In the genomic region with DNA sequence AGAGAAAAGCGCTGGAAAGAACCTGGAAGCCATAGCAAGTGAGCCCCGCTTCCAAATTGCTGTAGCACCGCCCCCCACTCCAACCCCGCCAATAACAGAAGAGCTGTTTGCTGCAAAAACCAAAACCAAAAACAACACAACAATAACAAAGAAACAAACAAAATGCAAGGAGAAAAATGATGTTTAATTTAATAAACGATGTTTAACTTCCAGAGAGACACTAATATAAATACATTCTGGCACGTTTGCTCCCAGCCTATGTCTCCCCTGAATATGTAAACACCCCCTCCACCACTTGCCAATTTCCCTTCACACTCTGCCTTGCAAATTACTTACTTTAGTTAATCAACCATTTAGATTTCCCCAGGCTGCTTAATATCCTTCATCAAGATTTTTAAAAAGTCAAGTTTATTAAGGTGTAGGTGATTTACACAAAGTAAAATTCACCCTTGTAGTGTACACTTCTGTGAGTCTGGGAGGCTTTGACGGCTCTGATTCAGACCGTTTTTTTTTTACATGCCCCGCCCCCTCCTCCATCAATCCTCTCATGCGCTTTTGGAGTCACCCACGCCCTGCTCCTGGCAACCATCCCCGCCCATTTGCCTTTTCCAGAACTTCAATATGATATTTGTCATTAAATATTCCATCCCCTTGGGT, we compare ENCODE assay signal across 8 cellular contexts.
DNase-seq lines count a peak whose midpoint lies in the region; ATAC-seq and TF ChIP-seq lines count a peak whose summit lies in the region.

No MANE protein-coding gene starts in this region.

- peaks cover 4% of the 10 kb centered on the region for H3K9me3 Mint-ChIP-seq in T-helper 1 cell treated with Interleukin-12 subunit alpha and Interleukin-12 subunit beta and Interleukin-4 antibody, amounts not matched to agents 30 μg/mL and 1 μg/mL, for 36 hours

- H2AFZ ChIP-seq in KMS-11 (ENCODE audit: low read depth) = peak overlapping the region; percentile 91

- no peaks in the 10 kb centered on the region for H3K79me2 ChIP-seq in KMS-11 (ENCODE audit: insufficient read depth, low read depth)

- H3K36me3 ChIP-seq in KMS-11 (ENCODE audit: insufficient read depth) (no peaks in the 10 kb centered on the region), duodenal mucosa (ENCODE audit: control insufficient read depth in 1 of 2, insufficient read depth in 2 of 2, low read length in 2 of 2) (peaks cover 0 to 5% of the 10 kb centered on the region in 2 donors)

- H3K4me1 ChIP-seq in KMS-11 (ENCODE audit: low read depth, poor library complexity, severe bottlenecking) = peaks cover 4% of the 10 kb centered on the region
- H3K4me1 ChIP-seq in duodenal mucosa (ENCODE audit: control insufficient read depth in 1 of 2, insufficient read depth in 2 of 2, low read length in 2 of 2) = peaks cover 15% of the 10 kb centered on the region in 2 donors

- peak overlapping the region; percentile 81 for H3K4me2 ChIP-seq in KMS-11

- H3K4me3 Mint-ChIP-seq in T-helper 1 cell treated with Interleukin-12 subunit alpha and Interleukin-12 subunit beta and Interleukin-4 antibody, amounts not matched to agents 30 μg/mL and 1 μg/mL, for 36 hours = peak overlapping the region; percentile 84

- peaks cover 3% of the 10 kb centered on the region for H3K36me3 Mint-ChIP-seq in T-helper 1 cell treated with Interleukin-12 subunit alpha and Interleukin-12 subunit beta and Interleukin-4 antibody, amounts not matched to agents 30 μg/mL and 1 μg/mL, for 36 hours (ENCODE audit: low read depth)

- 0 out of 2 replicates have a peak, but pooled peaks have one; percentile 35 for TF ChIP-seq CTCF in KMS-11 (conservative IDR thresholded peaks at IDR 0.05; ENCODE audit: low read depth, low read length)

- H3K4me3 ChIP-seq in KMS-11 (IDR thresholded peaks at IDR 0.05; ENCODE audit: insufficient read depth, low read depth, low read length) (no peak overlapping the region), duodenal mucosa (ENCODE audit: low read depth in 1 of 2, low read length in 2 of 2) (peak overlapping the region; percentile 59 to 82)

- H3K27me3 ChIP-seq in KMS-11 (ENCODE audit: insufficient read depth, low read depth) = no peaks in the 10 kb centered on the region
- no peaks in the 10 kb centered on the region for H3K27me3 ChIP-seq in duodenal mucosa (ENCODE audit: control insufficient read depth in 1 of 2, insufficient read depth in 2 of 2, low read length in 2 of 2)

- no peak for ATAC-seq in GM18861 (IDR thresholded peaks at IDR 0.05; ENCODE audit: unreplicated experiment)
- ATAC-seq in GM18873 (IDR thresholded peaks at IDR 0.05; ENCODE audit: low FRiP score, unreplicated experiment) = no peak

- DNase-seq in DMS79 treated with DMSO at 0.1 percent for 48 hours (lab: John Stamatoyannopoulos, UW) (peak; percentile 76), left kidney (ENCODE audit: low read depth, low spot score) (peak; percentile 73)
- peak; percentile 24 for DNase-seq in stimulated activated naive CD4-positive, alpha-beta T cell treated with Interleukin-2 at 50 U/mL for 16 hours (lab: John Stamatoyannopoulos, UW)

- H3K27ac ChIP-seq in KMS-11 = no peak overlapping the region
- H3K27ac ChIP-seq in duodenal mucosa (ENCODE audit: low read depth, low read length) = no peak overlapping the region

- peaks cover 27% of the 10 kb centered on the region for H3K27me3 Mint-ChIP-seq in T-helper 1 cell treated with Interleukin-12 subunit alpha and Interleukin-12 subunit beta and Interleukin-4 antibody, amounts not matched to agents 30 μg/mL and 1 μg/mL, for 36 hours (ENCODE audit: low read depth)

- peak overlapping the region; percentile 85 for H3K27ac Mint-ChIP-seq in T-helper 1 cell treated with Interleukin-12 subunit alpha and Interleukin-12 subunit beta and Interleukin-4 antibody, amounts not matched to agents 30 μg/mL and 1 μg/mL, for 36 hours

- no peaks in the 10 kb centered on the region for H3K9me3 ChIP-seq in duodenal mucosa (ENCODE audit: control insufficient read depth in 1 of 2, low read length in 2 of 2)

- no peak overlapping the region; the same call in 1 of the 2 replicates for H3K9ac ChIP-seq in KMS-11
- H3K9ac ChIP-seq in duodenal mucosa (ENCODE audit: low read depth in 1 of 2, low read length in 2 of 2) = peak overlapping the region; percentile 40 to 45

- peaks cover 14% of the 10 kb centered on the region for H3K4me1 Mint-ChIP-seq in T-helper 1 cell treated with Interleukin-12 subunit alpha and Interleukin-12 subunit beta and Interleukin-4 antibody, amounts not matched to agents 30 μg/mL and 1 μg/mL, for 36 hours (ENCODE audit: low read depth)

- H4K20me1 ChIP-seq in KMS-11 (ENCODE audit: insufficient read depth) = no peaks in the 10 kb centered on the region

Comparison
In these comparisons a context has a peak if more than half of its experiments do, and no peak if none do; other contexts are left out.
1. DNase-seq: peak in every context shown above with its lines; median percentile 76 in DMS79 treated with DMSO at 0.1 percent for 48 hours; 73 in left kidney; 24 in stimulated activated naive CD4-positive, alpha-beta T cell treated with Interleukin-2 at 50 U/mL for 16 hours.